Comparison of ENCODE assay signal across 19 cellular contexts in genomic region chr17:64941045-64941444, GRCh38.
"Had no signal": no experiment of that assay in that cellular context is flagged by ENCODE, and none has a peak within 500 bp of the region (broad histone marks: within the 10 kb centered on the region; RNA-seq: fewer than 3 reads in every experiment).

No MANE protein-coding gene starts in this region.

- H3K9me2 ChIP-seq: SK-N-SH had no signal

- DNase-seq: KG1, MG63, NCI-H1092 treated with DMSO at 0.1 percent for 48 hours, NCI-H1436, NCI-H187, NCI-H2029, NCI-H2081 treated with DMSO at 0.1 percent for 48 hours, NCI-H2171, NCI-H226, NCI-H446, NCI-H510A, NCI-H524 treated with DMSO at 0.1 percent for 48 hours, NCI-H69, NCI-H774, SHP77, SK-N-SH, SW 1271 had no signal

- H3K27ac ChIP-seq: RWPE1 had no signal

- H3K4me2 ChIP-seq: SK-N-SH had no signal

- ATAC-seq: Panc1 had no signal

- H3K36me3 ChIP-seq: MG63 had no signal

- H3K4me3 ChIP-seq: MG63 had no signal

- H3K9me3 ChIP-seq: MG63, SK-N-SH had no signal

- H3K9ac ChIP-seq: SK-N-SH had no signal

- H3K27me3 ChIP-seq: MG63 had no signal
